ENCODE assay signal across 1 cellular context in genomic region chr10:51699475-51700227, GRCh38.
TF ChIP-seq lines count a peak whose summit lies in the region.

CSTF2T (minus strand) TSS chr10:51699595; CDS start chr10:51699549, 46 bp downstream.

TF ChIP-seq in HEK293, 187 proteins besides CTCF, POLR2A, EP300 and RAD21 (continued from another document and continues in another):
- TF ChIP-seq, protein P1, sequence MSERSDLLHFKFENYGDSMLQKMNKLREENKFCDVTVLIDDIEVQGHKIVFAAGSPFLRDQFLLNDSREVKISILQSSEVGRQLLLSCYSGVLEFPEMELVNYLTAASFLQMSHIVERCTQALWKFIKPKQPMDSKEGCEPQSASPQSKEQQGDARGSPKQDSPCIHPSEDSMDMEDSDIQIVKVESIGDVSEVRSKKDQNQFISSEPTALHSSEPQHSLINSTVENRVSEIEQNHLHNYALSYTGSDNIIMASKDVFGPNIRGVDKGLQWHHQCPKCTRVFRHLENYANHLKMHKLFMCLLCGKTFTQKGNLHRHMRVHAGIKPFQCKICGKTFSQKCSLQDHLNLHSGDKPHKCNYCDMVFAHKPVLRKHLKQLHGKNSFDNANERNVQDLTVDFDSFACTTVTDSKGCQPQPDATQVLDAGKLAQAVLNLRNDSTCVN (tag by site-specific recombination; optimal IDR thresholded peaks at IDR 0.05) = peak; percentile 24
- TF ChIP-seq ZNF221 (tag by site-specific recombination; IDR thresholded peaks at IDR 0.05; ENCODE audit: borderline replicate concordance) (no peak), ZNF664 (tag by site-specific recombination; IDR thresholded peaks at IDR 0.05) (peak; percentile 20; the same call in 1 of the 2 replicates), ZNF2 (tag by site-specific recombination; IDR thresholded peaks at IDR 0.05) (peak; percentile 96), ZNF623 (tag by site-specific recombination; IDR thresholded peaks at IDR 0.05) (peak; percentile 25; the same call in 1 of the 2 replicates), ZNF394 (tag by site-specific recombination; IDR thresholded peaks at IDR 0.05; ENCODE audit: borderline replicate concordance) (peak; percentile 76; the same call in 1 of the 2 replicates), TRIM28 (IDR thresholded peaks at IDR 0.05; ENCODE audit: borderline replicate concordance, low read length) (peak; percentile 85; the same call in 1 of the 2 replicates), KLF7 (tag by site-specific recombination; IDR thresholded peaks at IDR 0.05; ENCODE audit: borderline replicate concordance) (peak; percentile 94), ZNF148 (tag by site-specific recombination; IDR thresholded peaks at IDR 0.05; ENCODE audit: borderline replicate concordance) (no peak), ZNF645 (tag by site-specific recombination; IDR thresholded peaks at IDR 0.05) (no peak), ZNF214 (tag by site-specific recombination; IDR thresholded peaks at IDR 0.05; ENCODE audit: borderline replicate concordance) (no peak), SP7 (tag by site-specific recombination; IDR thresholded peaks at IDR 0.05) (peak; percentile 92), PRDM6 (tag by site-specific recombination; IDR thresholded peaks at IDR 0.05) (peak; percentile 62), SP2 (tag by site-specific recombination; IDR thresholded peaks at IDR 0.05) (peak; percentile 81), ZNF324 (tag by site-specific recombination; IDR thresholded peaks at IDR 0.05) (peak; percentile 95), ZSCAN4 (tag by site-specific recombination; IDR thresholded peaks at IDR 0.05) (peak; percentile 59; the same call in 1 of the 2 replicates), ZNF610 (tag by site-specific recombination; IDR thresholded peaks at IDR 0.05; ENCODE audit: borderline replicate concordance) (peak; percentile 74), SP3 (tag by site-specific recombination; IDR thresholded peaks at IDR 0.05) (peak; percentile 96), ZNF658 (tag by site-specific recombination; IDR thresholded peaks at IDR 0.05) (no peak), ZNF76 (tag by site-specific recombination; IDR thresholded peaks at IDR 0.05; ENCODE audit: borderline replicate concordance, low read depth) (peak; percentile 92), SCRT1 (tag by site-specific recombination; IDR thresholded peaks at IDR 0.05; ENCODE audit: borderline replicate concordance) (peak; percentile 85), ZNF571 (tag by site-specific recombination; IDR thresholded peaks at IDR 0.05) (no peak), ZBTB8A (tag by site-specific recombination; IDR thresholded peaks at IDR 0.05) (peak; percentile 63), ZNF510 (tag by site-specific recombination; IDR thresholded peaks at IDR 0.05; ENCODE audit: insufficient replicate concordance) (peak; percentile 3), OVOL3 (tag by site-specific recombination; IDR thresholded peaks at IDR 0.05) (peak; percentile 84; the same call in 1 of the 2 replicates), ZNF24 (tag by site-specific recombination; IDR thresholded peaks at IDR 0.05) (peak; percentile 80), ZNF639 (tag by site-specific recombination; IDR thresholded peaks at IDR 0.05) (peak; percentile 99), WT1 (tag by site-specific recombination; IDR thresholded peaks at IDR 0.05) (peak; percentile 62; the same call in 1 of the 2 replicates), ZNF335 (tag by site-specific recombination; conservative IDR thresholded peaks at IDR 0.05) (peak; percentile 72), ZNF629 (tag by site-specific recombination; IDR thresholded peaks at IDR 0.05) (peak; percentile 100), SETDB1 (IDR thresholded peaks at IDR 0.05; ENCODE audit: insufficient read length, low read length) (peak; percentile 12), KLF8 (tag by site-specific recombination; IDR thresholded peaks at IDR 0.05) (peak; percentile 95), ZNF302 (tag by site-specific recombination; IDR thresholded peaks at IDR 0.05; ENCODE audit: low read depth) (0 out of 2 replicates have a peak, but pooled peaks have one; percentile 41), KLF1 (tag by site-specific recombination; IDR thresholded peaks at IDR 0.05) (peak; percentile 48; the same call in 1 of the 2 replicates), ZEB2 (tag by site-specific recombination; IDR thresholded peaks at IDR 0.05) (peak; percentile 97), ZNF202 (tag by site-specific recombination; IDR thresholded peaks at IDR 0.05; ENCODE audit: borderline replicate concordance) (no peak), ZBTB7A (tag by site-specific recombination; IDR thresholded peaks at IDR 0.05; ENCODE audit: low read depth) (0 out of 2 replicates have a peak, but pooled peaks have one; percentile 62), ZNF624 (tag by site-specific recombination; IDR thresholded peaks at IDR 0.05) (no peak), MEIS1 (CRISPR knock-in tag; IDR thresholded peaks at IDR 0.05; ENCODE audit: borderline replicate concordance) (no peak), ZNF488 (tag by site-specific recombination; IDR thresholded peaks at IDR 0.05) (no peak), ZNF449 (tag by site-specific recombination; IDR thresholded peaks at IDR 0.05) (no peak)
- TF ChIP-seq, protein P2, sequence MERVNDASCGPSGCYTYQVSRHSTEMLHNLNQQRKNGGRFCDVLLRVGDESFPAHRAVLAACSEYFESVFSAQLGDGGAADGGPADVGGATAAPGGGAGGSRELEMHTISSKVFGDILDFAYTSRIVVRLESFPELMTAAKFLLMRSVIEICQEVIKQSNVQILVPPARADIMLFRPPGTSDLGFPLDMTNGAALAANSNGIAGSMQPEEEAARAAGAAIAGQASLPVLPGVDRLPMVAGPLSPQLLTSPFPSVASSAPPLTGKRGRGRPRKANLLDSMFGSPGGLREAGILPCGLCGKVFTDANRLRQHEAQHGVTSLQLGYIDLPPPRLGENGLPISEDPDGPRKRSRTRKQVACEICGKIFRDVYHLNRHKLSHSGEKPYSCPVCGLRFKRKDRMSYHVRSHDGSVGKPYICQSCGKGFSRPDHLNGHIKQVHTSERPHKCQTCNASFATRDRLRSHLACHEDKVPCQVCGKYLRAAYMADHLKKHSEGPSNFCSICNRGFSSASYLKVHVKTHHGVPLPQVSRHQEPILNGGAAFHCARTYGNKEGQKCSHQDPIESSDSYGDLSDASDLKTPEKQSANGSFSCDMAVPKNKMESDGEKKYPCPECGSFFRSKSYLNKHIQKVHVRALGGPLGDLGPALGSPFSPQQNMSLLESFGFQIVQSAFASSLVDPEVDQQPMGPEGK (tag by site-specific recombination; IDR thresholded peaks at IDR 0.05) = peak; percentile 53; the same call in 1 of the 2 replicates
- TF ChIP-seq, protein P3, sequence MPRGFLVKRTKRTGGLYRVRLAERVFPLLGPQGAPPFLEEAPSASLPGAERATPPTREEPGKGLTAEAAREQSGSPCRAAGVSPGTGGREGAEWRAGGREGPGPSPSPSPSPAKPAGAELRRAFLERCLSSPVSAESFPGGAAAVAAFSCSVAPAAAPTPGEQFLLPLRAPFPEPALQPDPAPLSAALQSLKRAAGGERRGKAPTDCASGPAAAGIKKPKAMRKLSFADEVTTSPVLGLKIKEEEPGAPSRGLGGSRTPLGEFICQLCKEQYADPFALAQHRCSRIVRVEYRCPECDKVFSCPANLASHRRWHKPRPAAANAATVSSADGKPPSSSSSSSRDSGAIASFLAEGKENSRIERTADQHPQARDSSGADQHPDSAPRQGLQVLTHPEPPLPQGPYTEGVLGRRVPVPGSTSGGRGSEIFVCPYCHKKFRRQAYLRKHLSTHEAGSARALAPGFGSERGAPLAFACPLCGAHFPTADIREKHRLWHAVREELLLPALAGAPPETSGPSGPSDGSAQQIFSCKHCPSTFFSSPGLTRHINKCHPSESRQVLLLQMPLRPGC (tag by site-specific recombination; IDR thresholded peaks at IDR 0.05) = peak; percentile 91
- TF ChIP-seq, protein P4, sequence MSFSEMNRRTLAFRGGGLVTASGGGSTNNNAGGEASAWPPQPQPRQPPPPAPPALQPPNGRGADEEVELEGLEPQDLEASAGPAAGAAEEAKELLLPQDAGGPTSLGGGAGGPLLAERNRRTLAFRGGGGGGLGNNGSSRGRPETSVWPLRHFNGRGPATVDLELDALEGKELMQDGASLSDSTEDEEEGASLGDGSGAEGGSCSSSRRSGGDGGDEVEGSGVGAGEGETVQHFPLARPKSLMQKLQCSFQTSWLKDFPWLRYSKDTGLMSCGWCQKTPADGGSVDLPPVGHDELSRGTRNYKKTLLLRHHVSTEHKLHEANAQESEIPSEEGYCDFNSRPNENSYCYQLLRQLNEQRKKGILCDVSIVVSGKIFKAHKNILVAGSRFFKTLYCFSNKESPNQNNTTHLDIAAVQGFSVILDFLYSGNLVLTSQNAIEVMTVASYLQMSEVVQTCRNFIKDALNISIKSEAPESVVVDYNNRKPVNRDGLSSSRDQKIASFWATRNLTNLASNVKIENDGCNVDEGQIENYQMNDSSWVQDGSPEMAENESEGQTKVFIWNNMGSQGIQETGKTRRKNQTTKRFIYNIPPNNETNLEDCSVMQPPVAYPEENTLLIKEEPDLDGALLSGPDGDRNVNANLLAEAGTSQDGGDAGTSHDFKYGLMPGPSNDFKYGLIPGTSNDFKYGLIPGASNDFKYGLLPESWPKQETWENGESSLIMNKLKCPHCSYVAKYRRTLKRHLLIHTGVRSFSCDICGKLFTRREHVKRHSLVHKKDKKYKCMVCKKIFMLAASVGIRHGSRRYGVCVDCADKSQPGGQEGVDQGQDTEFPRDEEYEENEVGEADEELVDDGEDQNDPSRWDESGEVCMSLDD (tag by site-specific recombination; IDR thresholded peaks at IDR 0.05) = peak; percentile 30; the same call in 1 of the 2 replicates
